25 cellular contexts compared by ENCODE assay signal in genomic region chr10:72095195-72095594, GRCh38. TPM values are rescaled to one million over a fixed set of nuclear protein-coding genes. Genes with fewer than 3 reads are reported as not detected.
DNase-seq lines count a peak whose midpoint lies in the region; ATAC-seq and FAIRE-seq lines count a peak whose summit lies in the region.
"Had no signal": no experiment of that assay in that cellular context is flagged by ENCODE, and none has a peak within 500 bp of the region (broad histone marks: within the 10 kb centered on the region; RNA-seq: fewer than 3 reads in every experiment).

No MANE protein-coding gene starts in this region.

- CTCF ChIA-PET in activated naive CD4-positive, alpha-beta T cell treated with anti-CD3 and anti-CD28 coated beads, Interleukin-2, amount 10 ng/mL, durations not matched to agents 7 days and 5 days (lab: Charles Lee) = no interaction called here

- H3K27me3 Mint-ChIP-seq in activated naive CD4-positive, alpha-beta T cell treated with anti-CD3 and anti-CD28 coated beads, Interleukin-2, amount 10 ng/mL, durations not matched to agents 7 days and 5 days = no peaks in the 10 kb centered on the region
- no peaks in the 10 kb centered on the region for H3K27me3 Mint-ChIP-seq in T-helper 1 cell treated with Interleukin-12 subunit alpha and Interleukin-12 subunit beta and Interleukin-4 antibody, amounts not matched to agents 30 μg/mL and 1 μg/mL, for 36 hours (ENCODE audit: low read depth)
- H3K27me3 Mint-ChIP-seq: effector memory CD8-positive, alpha-beta T cell had no signal

- FAIRE-seq in HTR-8/SVneo (lab: Jason Lieb, UNC) = no peak
- FAIRE-seq: small intestine had no signal

- H3K4me3 Mint-ChIP-seq in activated naive CD4-positive, alpha-beta T cell treated with anti-CD3 and anti-CD28 coated beads, Interleukin-2, amount 10 ng/mL, durations not matched to agents 7 days and 5 days = no peak overlapping the region
- no peak overlapping the region for H3K4me3 Mint-ChIP-seq in T-helper 1 cell treated with Interleukin-12 subunit alpha and Interleukin-12 subunit beta and Interleukin-4 antibody, amounts not matched to agents 30 μg/mL and 1 μg/mL, for 36 hours
- H3K4me3 Mint-ChIP-seq: effector memory CD8-positive, alpha-beta T cell; IgD-negative memory B cell; neural crest cell had no signal

- no peak for DNase-seq in activated naive CD4-positive, alpha-beta T cell treated with anti-CD3 and anti-CD28 coated beads, Interleukin-2, amount 10 ng/mL, durations not matched to agents 7 days and 5 days
- DNase-seq in activated naive CD4-positive, alpha-beta T cell treated with anti-CD3 and anti-CD28 coated beads, Interleukin-2, amount 50 U/mL, for 16 hours = no peak
- DNase-seq in activated naive CD4-positive, alpha-beta T cell treated with anti-CD3 and anti-CD28 coated beads, Interleukin-2, amount 50 U/mL, for 72 hours (ENCODE audit: low spot score in 2 of 2) = no peak
- no peak for DNase-seq in stimulated activated naive CD8-positive, alpha-beta T cell treated with anti-CD3 and anti-CD28 coated beads, Interleukin-15, Interleukin-2, amounts not matched to agents 100 U/mL and 50 U/mL, for 24 hours
- DNase-seq in UCSD-AML1 (lab: John Stamatoyannopoulos, UW; ENCODE audit: unreplicated experiment) = no peak
- no peak for DNase-seq in HTR-8/SVneo (ENCODE audit: insufficient read length, low spot score)
- DNase-seq: activated CD4-positive, CD25-positive, alpha-beta regulatory T cell; central memory CD4-positive, alpha-beta T cell; cortex of kidney; DMS 273 treated with DMSO at 0.1 percent for 48 hours; effector memory CD8-positive, alpha-beta T cell; erythroblast; glutamatergic neuron; GOT3; NCI-H1105; NCI-H187; NCI-H2171; retina; SJCRH30; small intestine; SW 1271; T1000 had no signal

- H3K9me3 Mint-ChIP-seq in activated naive CD4-positive, alpha-beta T cell treated with anti-CD3 and anti-CD28 coated beads, Interleukin-2, amount 10 ng/mL, durations not matched to agents 7 days and 5 days = no peaks in the 10 kb centered on the region
- no peaks in the 10 kb centered on the region for H3K9me3 Mint-ChIP-seq in T-helper 1 cell treated with Interleukin-12 subunit alpha and Interleukin-12 subunit beta and Interleukin-4 antibody, amounts not matched to agents 30 μg/mL and 1 μg/mL, for 36 hours
- H3K9me3 Mint-ChIP-seq in activated naive CD4-positive, alpha-beta T cell treated with anti-CD3 and anti-CD28 coated beads, Interleukin-2, amount 50 U/mL, for 72 hours = no peaks in the 10 kb centered on the region
- H3K9me3 Mint-ChIP-seq: effector memory CD8-positive, alpha-beta T cell; IgD-negative memory B cell; neural crest cell had no signal

- peak; percentile 56 to 71 for ATAC-seq in activated naive CD4-positive, alpha-beta T cell treated with anti-CD3 and anti-CD28 coated beads, Interleukin-2, amount 50 U/mL, for 72 hours
- peak; percentile 67 for ATAC-seq in stimulated activated naive CD8-positive, alpha-beta T cell treated with anti-CD3 and anti-CD28 coated beads, Interleukin-15, Interleukin-2, amounts not matched to agents 100 U/mL and 50 U/mL, for 24 hours
- ATAC-seq: effector memory CD8-positive, alpha-beta T cell had no signal

- H3K36me3 Mint-ChIP-seq in activated naive CD4-positive, alpha-beta T cell treated with anti-CD3 and anti-CD28 coated beads, Interleukin-2, amount 10 ng/mL, durations not matched to agents 7 days and 5 days = peaks cover 39% of the 10 kb centered on the region
- peaks cover 36% of the 10 kb centered on the region for H3K36me3 Mint-ChIP-seq in T-helper 1 cell treated with Interleukin-12 subunit alpha and Interleukin-12 subunit beta and Interleukin-4 antibody, amounts not matched to agents 30 μg/mL and 1 μg/mL, for 36 hours (ENCODE audit: low read depth)
- peaks cover 16 to 18% of the 10 kb centered on the region in 2 donors for H3K36me3 Mint-ChIP-seq in activated naive CD4-positive, alpha-beta T cell treated with anti-CD3 and anti-CD28 coated beads, Interleukin-2, amount 50 U/mL, for 72 hours

- H3K4me1 Mint-ChIP-seq in activated naive CD4-positive, alpha-beta T cell treated with anti-CD3 and anti-CD28 coated beads, Interleukin-2, amount 10 ng/mL, durations not matched to agents 7 days and 5 days = peaks cover 39% of the 10 kb centered on the region
- peaks cover 45% of the 10 kb centered on the region for H3K4me1 Mint-ChIP-seq in T-helper 1 cell treated with Interleukin-12 subunit alpha and Interleukin-12 subunit beta and Interleukin-4 antibody, amounts not matched to agents 30 μg/mL and 1 μg/mL, for 36 hours (ENCODE audit: low read depth)

- peak overlapping the region; percentile 30 for H3K27ac Mint-ChIP-seq in activated naive CD4-positive, alpha-beta T cell treated with anti-CD3 and anti-CD28 coated beads, Interleukin-2, amount 10 ng/mL, durations not matched to agents 7 days and 5 days
- H3K27ac Mint-ChIP-seq in T-helper 1 cell treated with Interleukin-12 subunit alpha and Interleukin-12 subunit beta and Interleukin-4 antibody, amounts not matched to agents 30 μg/mL and 1 μg/mL, for 36 hours = peak overlapping the region; percentile 59
- H3K27ac Mint-ChIP-seq in activated naive CD4-positive, alpha-beta T cell treated with anti-CD3 and anti-CD28 coated beads, Interleukin-2, amount 50 U/mL, for 72 hours = peak overlapping the region; percentile 66 to 80
- H3K27ac Mint-ChIP-seq: effector memory CD8-positive, alpha-beta T cell had no signal

RNA-seq across cellular contexts. Expression of gene SPOCK2, which starts 6.8 kb away (rescaled TPM):
- total RNA-seq in activated naive CD4-positive, alpha-beta T cell treated with anti-CD3 and anti-CD28 coated beads, Interleukin-2, amount 50 U/mL, for 72 hours = 100 to 1,000 TPM; 170 to 209 TPM
